Comparison of ENCODE assay signal across 16 cellular contexts in genomic region chr6:16496982-16497823, GRCh38.
A peak's percentile ranks its signal among the peaks of the same experiment; 100 is the strongest.
DNase-seq lines count a peak whose midpoint lies in the region; ATAC-seq and TF ChIP-seq lines count a peak whose summit lies in the region.
"Had no signal": no experiment of that assay in that cellular context is flagged by ENCODE, and none has a peak within 500 bp of the region (broad histone marks: within the 10 kb centered on the region; RNA-seq: fewer than 3 reads in every experiment).

No MANE protein-coding gene starts in this region.

- H3K27me3 Mint-ChIP-seq in activated CD4-positive, alpha-beta memory T cell treated with anti-CD3 and anti-CD28 coated beads for 36 hours, result no peaks in the 10 kb centered on the region

- no peaks in the 10 kb centered on the region for H3K36me3 ChIP-seq in cardiac muscle cell
- H3K36me3 ChIP-seq in right atrium auricular region, result no peaks in the 10 kb centered on the region
- H3K36me3 ChIP-seq in uterus, result no peaks in the 10 kb centered on the region
- H3K36me3 ChIP-seq: adrenal gland, gastroesophageal sphincter, suprapubic skin had no signal

- intact Hi-C loops in uterus (cut with DNase I; ENCODE audit: low total_unique reads), result no loop called here
- intact Hi-C loops in activated CD4-positive, alpha-beta memory T cell treated with anti-CD3 and anti-CD28 coated beads for 36 hours (cut with micrococcal nuclease), result no loop called here

- H3K4me1 ChIP-seq in cardiac muscle cell (ENCODE audit: low read depth), result peaks cover 20% of the 10 kb centered on the region
- H3K4me1 ChIP-seq in right atrium auricular region, result peaks cover 0 to 23% of the 10 kb centered on the region in 2 donors
- no peaks in the 10 kb centered on the region for H3K4me1 ChIP-seq in uterus
- H3K4me1 ChIP-seq: adrenal gland had no signal

- POLR2A ChIA-PET in activated CD4-positive, alpha-beta memory T cell treated with anti-CD3 and anti-CD28 coated beads for 36 hours (lab: Charles Lee), result no interaction called here

- H3K9me3 ChIP-seq in cardiac muscle cell (ENCODE audit: low read depth) (no peaks in the 10 kb centered on the region), right atrium auricular region (no peaks in the 10 kb centered on the region), uterus (no peaks in the 10 kb centered on the region)
- H3K9me3 ChIP-seq: adrenal gland, gastroesophageal sphincter, suprapubic skin had no signal

- H3K27me3 ChIP-seq in cardiac muscle cell, result no peaks in the 10 kb centered on the region
- no peaks in the 10 kb centered on the region for H3K27me3 ChIP-seq in right atrium auricular region
- H3K27me3 ChIP-seq in uterus, result no peaks in the 10 kb centered on the region
- H3K27me3 ChIP-seq: adrenal gland, gastroesophageal sphincter, suprapubic skin had no signal

- H3K27ac Mint-ChIP-seq in activated CD4-positive, alpha-beta memory T cell treated with anti-CD3 and anti-CD28 coated beads for 36 hours, result no peak overlapping the region
- H3K27ac Mint-ChIP-seq: natural killer cell had no signal

- TF ChIP-seq CTCF in cardiac muscle cell (IDR thresholded peaks at IDR 0.05; ENCODE audit: low read depth, low read length), result no peak
- TF ChIP-seq CTCF in right atrium auricular region (IDR thresholded peaks at IDR 0.05), result no peak
- no peak for TF ChIP-seq CTCF in uterus (IDR thresholded peaks at IDR 0.05)

- H3K4me3 ChIP-seq in cardiac muscle cell (no peak overlapping the region), right atrium auricular region (no peak overlapping the region), uterus (no peak overlapping the region)
- H3K4me3 ChIP-seq: adrenal gland, gastroesophageal sphincter, suprapubic skin had no signal

- peaks cover 63% of the 10 kb centered on the region for H3K4me1 Mint-ChIP-seq in activated CD4-positive, alpha-beta memory T cell treated with anti-CD3 and anti-CD28 coated beads for 36 hours (ENCODE audit: low read depth)

- CTCF ChIA-PET in activated CD4-positive, alpha-beta memory T cell treated with anti-CD3 and anti-CD28 coated beads for 36 hours (lab: Charles Lee), result interaction anchor here (1.3 to 5.2 kb wide), 3 partner anchors 13 to 165 kb away, joined by 3 to 34 read pairs (median 6); no protein-coding TSS in a partner anchor

- H3K36me3 Mint-ChIP-seq in activated CD4-positive, alpha-beta memory T cell treated with anti-CD3 and anti-CD28 coated beads for 36 hours, result peaks cover 22% of the 10 kb centered on the region
- H3K36me3 Mint-ChIP-seq: natural killer cell had no signal

- H3K27ac ChIP-seq in cardiac muscle cell, result peak overlapping the region; percentile 84
- H3K27ac ChIP-seq in right atrium auricular region, result peak overlapping the region in 1 of 2 donors; percentile 67
- peak overlapping the region; percentile 63 for H3K27ac ChIP-seq in caudate nucleus (ENCODE audit: low read depth, low read length)
- peak overlapping the region in 1 of 2 donors; percentile 16 for H3K27ac ChIP-seq in uterus
- H3K27ac ChIP-seq: adrenal gland, gastroesophageal sphincter, suprapubic skin had no signal

- DNase-seq in cardiac muscle cell (ENCODE audit: low read depth in 1 of 2, low spot score in 1 of 2) (peak; percentile 44 to 55), right atrium auricular region (ENCODE audit: low spot score) (no peak), caudate nucleus (lab: John Stamatoyannopoulos, UW) (peak in 2 of 61 donors; percentile 46 to 52), islet precursor cell (peak; percentile 70), uterus (no peak)
- DNase-seq in activated CD4-positive, alpha-beta memory T cell treated with anti-CD3 and anti-CD28 coated beads for 36 hours, result no peak
- DNase-seq: activated T-cell treated with anti-CD3 and anti-CD28 coated beads, Interleukin-2, amount 50 U/mL, for 4 hours; adrenal gland; natural killer cell; NCI-H1092; NCI-H446; SW 1271 had no signal

- H3K9me3 Mint-ChIP-seq in activated CD4-positive, alpha-beta memory T cell treated with anti-CD3 and anti-CD28 coated beads for 36 hours, result peaks cover 2% of the 10 kb centered on the region
- H3K9me3 Mint-ChIP-seq: activated T-cell treated with anti-CD3 and anti-CD28 coated beads, Interleukin-2, amount 50 U/mL, for 4 hours; natural killer cell had no signal

- no peak for TF ChIP-seq POLR2A in uterus (IDR thresholded peaks at IDR 0.05)

- ATAC-seq in GM21619 (IDR thresholded peaks at IDR 0.05; ENCODE audit: unreplicated experiment) (no peak), GM19397 (IDR thresholded peaks at IDR 0.05; ENCODE audit: unreplicated experiment) (no peak)
- ATAC-seq: gastroesophageal sphincter, natural killer cell had no signal

- no peak overlapping the region for H3K4me3 Mint-ChIP-seq in activated CD4-positive, alpha-beta memory T cell treated with anti-CD3 and anti-CD28 coated beads for 36 hours
- H3K4me3 Mint-ChIP-seq: activated T-cell treated with anti-CD3 and anti-CD28 coated beads, Interleukin-2, amount 50 U/mL, for 4 hours; natural killer cell had no signal

Comparison
In these comparisons a context has a peak if more than half of its experiments do, and no peak if none do; other contexts are left out.
1. DNase-seq: peak in cardiac muscle cell (2 of 2) and islet precursor cell (single experiment); none in right atrium auricular region (single experiment), uterus (0 of 2) and activated CD4-positive, alpha-beta memory T cell treated with anti-CD3 and anti-CD28 coated beads for 36 hours (single experiment).